ENCODE assay signal across 19 cellular contexts in genomic region chr6:154241570-154241969, GRCh38.
DNase-seq lines count a peak whose midpoint lies in the region; ATAC-seq and TF ChIP-seq lines count a peak whose summit lies in the region.
"Had no signal": no experiment of that assay in that cellular context is flagged by ENCODE, and none has a peak within 500 bp of the region (broad histone marks: within the 10 kb centered on the region; RNA-seq: fewer than 3 reads in every experiment).

No MANE protein-coding gene starts in this region.

- no peak for DNase-seq in CD4-positive, alpha-beta T cell
- no peak for DNase-seq in DND-41
- no peak for DNase-seq in activated T-cell treated with anti-CD3 and anti-CD28 coated beads, Interleukin-2, amount 50 U/mL, for 72 hours
- DNase-seq in effector memory CD8-positive, alpha-beta T cell: no peak
- DNase-seq in hippocampal formation (lab: John Stamatoyannopoulos, UW): no peak
- DNase-seq in stimulated activated CD4-positive, alpha-beta T cell treated with anti-CD3 and anti-CD28 coated beads, Interleukin-15, amount 100 ng/mL, for 24 hours: no peak
- no peak for DNase-seq in NCI-H2029 (lab: John Stamatoyannopoulos, UW)
- DNase-seq in DMS153 treated with DMSO at 0.1 percent for 48 hours (lab: John Stamatoyannopoulos, UW; ENCODE audit: unreplicated experiment): no peak
- DNase-seq: adrenal gland, IMR-90, left cardiac atrium, NCI-H1694, PC-9, psoas muscle, upper lobe of right lung had no signal

- H3K9me3 ChIP-seq in CD4-positive, alpha-beta T cell (ENCODE audit: control insufficient read depth, low read length): no peaks in the 10 kb centered on the region
- H3K9me3 ChIP-seq in DND-41 (ENCODE audit: insufficient read depth, low read length, severe bottlenecking): no peaks in the 10 kb centered on the region
- H3K9me3 ChIP-seq: adrenal gland, psoas muscle, SJSA1, upper lobe of right lung had no signal

- peak overlapping the region; percentile 67 for H3K4me3 Mint-ChIP-seq in CD4-positive, alpha-beta T cell
- H3K4me3 Mint-ChIP-seq in activated T-cell treated with anti-CD3 and anti-CD28 coated beads, Interleukin-2, amount 50 U/mL, for 72 hours: peak overlapping the region; percentile 68 to 79
- H3K4me3 Mint-ChIP-seq in effector memory CD8-positive, alpha-beta T cell: peak overlapping the region; percentile 59 to 81
- H3K4me3 Mint-ChIP-seq: B cell, mesothelial cell of epicardium, neural progenitor cell had no signal

- H2AFZ ChIP-seq in DND-41 (ENCODE audit: low read depth, low read length): no peak overlapping the region
- H2AFZ ChIP-seq: neural progenitor cell, PC-9 had no signal

- CTCF ChIA-PET in CD4-positive, alpha-beta T cell (lab: Charles Lee): interaction anchor here (1.2 to 1.8 kb wide), 3 partner anchors 9 to 35 kb away, joined by 3 to 5 read pairs (median 3); no protein-coding TSS in a partner anchor

- peaks cover 80% of the 10 kb centered on the region for H3K4me1 Mint-ChIP-seq in CD4-positive, alpha-beta T cell (ENCODE audit: low read depth)
- peaks cover 89% of the 10 kb centered on the region for H3K4me1 Mint-ChIP-seq in activated T-cell treated with anti-CD3 and anti-CD28 coated beads, Interleukin-2, amount 50 U/mL, for 72 hours (ENCODE audit: low read depth)
- H3K4me1 Mint-ChIP-seq in effector memory CD8-positive, alpha-beta T cell (ENCODE audit: low read depth in 2 of 2): peaks cover 57 to 69% of the 10 kb centered on the region in 2 donors
- H3K4me1 Mint-ChIP-seq: B cell had no signal

- no peaks in the 10 kb centered on the region for H4K20me1 ChIP-seq in DND-41 (ENCODE audit: insufficient read depth, low read length)

- intact Hi-C loops in CD4-positive, alpha-beta T cell (cut with DNase I, micrococcal nuclease): no loop called here

- peaks cover 15% of the 10 kb centered on the region for H3K36me3 ChIP-seq in DND-41 (ENCODE audit: insufficient read depth, low read length)
- H3K36me3 ChIP-seq: adrenal gland, neural progenitor cell, SJSA1, upper lobe of right lung had no signal

- H3K4me3 ChIP-seq in DND-41 (ENCODE audit: low read depth in 1 of 2, low read length in 2 of 2): no peak overlapping the region
- H3K4me3 ChIP-seq: adrenal gland, neural progenitor cell, PC-9, psoas muscle, SJSA1, upper lobe of right lung had no signal

- peak overlapping the region; percentile 33 for H3K27ac ChIP-seq in CD4-positive, alpha-beta T cell (ENCODE audit: low read depth, low read length)
- no peak overlapping the region; the same call in 1 of the 2 replicates for H3K27ac ChIP-seq in DND-41 (ENCODE audit: low read length)
- H3K27ac ChIP-seq: adrenal gland, neural progenitor cell, PC-9, psoas muscle, SJSA1, upper lobe of right lung had no signal

- peak overlapping the region; percentile 12; the same call in 1 of the 2 replicates for H3K4me2 ChIP-seq in DND-41 (ENCODE audit: insufficient read depth, low read length)
- H3K4me2 ChIP-seq: neural progenitor cell, PC-9 had no signal

- H3K27me3 Mint-ChIP-seq in CD4-positive, alpha-beta T cell: no peaks in the 10 kb centered on the region
- H3K27me3 Mint-ChIP-seq in activated T-cell treated with anti-CD3 and anti-CD28 coated beads, Interleukin-2, amount 50 U/mL, for 72 hours (ENCODE audit: low read depth): no peaks in the 10 kb centered on the region
- H3K27me3 Mint-ChIP-seq in effector memory CD8-positive, alpha-beta T cell: no peaks in the 10 kb centered on the region

- H3K79me2 ChIP-seq in DND-41 (ENCODE audit: insufficient read depth, low read length): peaks cover 74% of the 10 kb centered on the region

- peaks cover 53% of the 10 kb centered on the region for H3K4me1 ChIP-seq in DND-41 (ENCODE audit: insufficient read depth, low read length)
- H3K4me1 ChIP-seq: adrenal gland, psoas muscle, SJSA1, upper lobe of right lung had no signal

- no peak for ATAC-seq in CD4-positive, alpha-beta T cell (ENCODE audit: poor library complexity)
- no peak for ATAC-seq in DND-41 (ENCODE audit: insufficient read depth, low read depth)
- no peak for ATAC-seq in activated T-cell treated with anti-CD3 and anti-CD28 coated beads, Interleukin-2, amount 50 U/mL, for 72 hours (replicated peaks in 1 of 2)
- no peak for ATAC-seq in effector memory CD8-positive, alpha-beta T cell (replicated peaks)
- ATAC-seq: left cardiac atrium, psoas muscle, upper lobe of right lung had no signal

- H3K9ac ChIP-seq in DND-41 (ENCODE audit: low read depth, low read length): no peak overlapping the region
- H3K9ac ChIP-seq: neural progenitor cell had no signal

- H3K9me3 Mint-ChIP-seq in CD4-positive, alpha-beta T cell: no peaks in the 10 kb centered on the region
- peaks cover 4 to 5% of the 10 kb centered on the region in 2 donors for H3K9me3 Mint-ChIP-seq in activated T-cell treated with anti-CD3 and anti-CD28 coated beads, Interleukin-2, amount 50 U/mL, for 72 hours
- H3K9me3 Mint-ChIP-seq in effector memory CD8-positive, alpha-beta T cell: peaks cover 3 to 9% of the 10 kb centered on the region in 2 donors
- H3K9me3 Mint-ChIP-seq: mesothelial cell of epicardium, neural progenitor cell had no signal

- no peak for TF ChIP-seq CTCF in CD4-positive, alpha-beta T cell (IDR thresholded peaks at IDR 0.05)
- no peak for TF ChIP-seq CTCF in DND-41 (IDR thresholded peaks at IDR 0.05; ENCODE audit: borderline replicate concordance, extremely low read depth, low read length, poor library complexity, severe bottlenecking)

- POLR2A ChIA-PET in CD4-positive, alpha-beta T cell (lab: Charles Lee): interaction anchor here (0.7 to 3.7 kb wide), 6 partner anchors 8 to 84 kb away, joined by 3 to 13 read pairs (median 4); no protein-coding TSS in a partner anchor

- H3K27me3 ChIP-seq in CD4-positive, alpha-beta T cell (ENCODE audit: control insufficient read depth, insufficient read depth, low read length): no peaks in the 10 kb centered on the region
- H3K27me3 ChIP-seq in DND-41 (ENCODE audit: insufficient read depth, low read length, poor library complexity): no peaks in the 10 kb centered on the region
- H3K27me3 ChIP-seq: adrenal gland, neural progenitor cell, upper lobe of right lung had no signal

- H3K36me3 Mint-ChIP-seq in CD4-positive, alpha-beta T cell (ENCODE audit: low read depth): peaks cover 84% of the 10 kb centered on the region
- peaks cover 12 to 16% of the 10 kb centered on the region in 2 donors for H3K36me3 Mint-ChIP-seq in activated T-cell treated with anti-CD3 and anti-CD28 coated beads, Interleukin-2, amount 50 U/mL, for 72 hours (ENCODE audit: insufficient read depth in 2 of 2)
- peaks cover 25% of the 10 kb centered on the region for H3K36me3 Mint-ChIP-seq in effector memory CD8-positive, alpha-beta T cell (ENCODE audit: insufficient read depth)
- H3K36me3 Mint-ChIP-seq: mesothelial cell of epicardium, neural progenitor cell had no signal

- H3K27ac Mint-ChIP-seq in CD4-positive, alpha-beta T cell: peak overlapping the region; percentile 93
- H3K27ac Mint-ChIP-seq in activated T-cell treated with anti-CD3 and anti-CD28 coated beads, Interleukin-2, amount 50 U/mL, for 72 hours: peak overlapping the region; percentile 94
- H3K27ac Mint-ChIP-seq in effector memory CD8-positive, alpha-beta T cell: peak overlapping the region in 1 of 2 donors; percentile 82
- H3K27ac Mint-ChIP-seq: B cell, mesothelial cell of epicardium, neural progenitor cell had no signal
